8 cellular contexts compared by ENCODE assay signal in genomic region chr2:106581755-106582430, GRCh38.
A peak's percentile ranks its signal among the peaks of the same experiment; 100 is the strongest.
DNase-seq lines count a peak whose midpoint lies in the region; ATAC-seq and TF ChIP-seq lines count a peak whose summit lies in the region.

No MANE protein-coding gene starts in this region.

- H3K36me3 ChIP-seq in BLaER1 treated with 17β-estradiol and CSF1 and Interleukin-3, amounts not matched to agents 10 nM and 100 nM: no peaks in the 10 kb centered on the region
- no peaks in the 10 kb centered on the region for H3K36me3 ChIP-seq in OCI-LY7 (ENCODE audit: insufficient read depth, low read length)

- ATAC-seq in GM18873 (IDR thresholded peaks at IDR 0.05; ENCODE audit: low FRiP score, unreplicated experiment): peak; percentile 64
- peak; percentile 64 for ATAC-seq in HG03097 (IDR thresholded peaks at IDR 0.05; ENCODE audit: low FRiP score, unreplicated experiment)
- ATAC-seq in activated naive CD4-positive, alpha-beta T cell treated with anti-CD3 and anti-CD28 coated beads, Interleukin-2, amount 50 U/mL, for 72 hours: peak; percentile 93 to 95
- peak; percentile 86 for ATAC-seq in left ventricle myocardium superior
- peak; percentile 93 for ATAC-seq in sciatic nerve
- ATAC-seq in HG02840 (IDR thresholded peaks at IDR 0.05; ENCODE audit: low FRiP score, unreplicated experiment): no peak

- H2AFZ ChIP-seq in OCI-LY7 (ENCODE audit: low read length): peak overlapping the region; percentile 72; the same call in 1 of the 2 replicates

- H3K79me2 ChIP-seq in OCI-LY7 (ENCODE audit: insufficient read depth, low read depth, low read length): no peaks in the 10 kb centered on the region

- peaks cover 0 to 16% (median 10%) of the 10 kb centered on the region in 11 experiments; a peak in 15 of 22 replicates for H3K9me3 ChIP-seq in BLaER1 treated with 17β-estradiol and CSF1 and Interleukin-3, amounts not matched to agents 10 nM and 100 nM (replicated peaks in 1 of 11)
- H3K9me3 ChIP-seq in OCI-LY7 (ENCODE audit: low read length): no peaks in the 10 kb centered on the region

- H3K4me1 ChIP-seq in BLaER1 treated with 17β-estradiol and CSF1 and Interleukin-3, amounts not matched to agents 10 nM and 100 nM: peaks cover 14 to 30% (median 21%) of the 10 kb centered on the region in 10 experiments
- no peaks in the 10 kb centered on the region for H3K4me1 ChIP-seq in OCI-LY7 (ENCODE audit: insufficient read depth, low read length, poor library complexity, severe bottlenecking)

- peak overlapping the region in 1 of 2 donors; percentile 33 for H3K27ac Mint-ChIP-seq in activated naive CD4-positive, alpha-beta T cell treated with anti-CD3 and anti-CD28 coated beads, Interleukin-2, amount 50 U/mL, for 72 hours

- peak overlapping the region; percentile 87 to 99 (median 92) for H3K4me2 ChIP-seq in BLaER1 treated with 17β-estradiol and CSF1 and Interleukin-3, amounts not matched to agents 10 nM and 100 nM
- peak overlapping the region; percentile 79 for H3K4me2 ChIP-seq in OCI-LY7 (ENCODE audit: low read length)

- H3K27ac ChIP-seq in BLaER1 treated with 17β-estradiol and CSF1 and Interleukin-3, amounts not matched to agents 10 nM and 100 nM: peak overlapping the region in 1 of 11 experiments; percentile 41; a peak in 1 of 22 replicates
- no peak overlapping the region for H3K27ac ChIP-seq in OCI-LY7 (ENCODE audit: low read depth, low read length, poor library complexity, severe bottlenecking)

- H3K9ac ChIP-seq in BLaER1 treated with 17β-estradiol and CSF1 and Interleukin-3, amounts not matched to agents 10 nM and 100 nM: peak overlapping the region; percentile 11 to 69 (median 55); a peak in 18 of 22 replicates

- no peaks in the 10 kb centered on the region for H3K36me3 Mint-ChIP-seq in activated naive CD4-positive, alpha-beta T cell treated with anti-CD3 and anti-CD28 coated beads, Interleukin-2, amount 50 U/mL, for 72 hours

- peaks cover 0 to 22% (median 0%) of the 10 kb centered on the region in 11 experiments; a peak in 10 of 22 replicates for H3K27me3 ChIP-seq in BLaER1 treated with 17β-estradiol and CSF1 and Interleukin-3, amounts not matched to agents 10 nM and 100 nM

- TF ChIP-seq CTCF in OCI-LY7 (conservative IDR thresholded peaks at IDR 0.05; ENCODE audit: low read length): no peak

- H4K20me1 ChIP-seq in BLaER1 treated with 17β-estradiol and CSF1 and Interleukin-3, amounts not matched to agents 10 nM and 100 nM: no peaks in the 10 kb centered on the region
- H4K20me1 ChIP-seq in OCI-LY7 (ENCODE audit: insufficient read depth, low read length): no peaks in the 10 kb centered on the region

- POLR2A ChIA-PET in OCI-LY7 (lab: Charles Lee): no interaction called here

- no peaks in the 10 kb centered on the region for H3K9me3 Mint-ChIP-seq in activated naive CD4-positive, alpha-beta T cell treated with anti-CD3 and anti-CD28 coated beads, Interleukin-2, amount 50 U/mL, for 72 hours

- CTCF ChIA-PET in OCI-LY7 (lab: Charles Lee; ENCODE audit: unreplicated experiment): no interaction called here

- intact Hi-C loops in OCI-LY7 (cut with micrococcal nuclease; ENCODE audit: unreplicated experiment): no loop called here
- intact Hi-C loops in left ventricle myocardium superior (cut with micrococcal nuclease): loop anchor here (10.0 kb wide), 1 partner anchor 477 kb away; no protein-coding TSS in a partner anchor
- intact Hi-C loops in sciatic nerve (cut with DNase I): no loop called here

- no TSS peak for BruUV-seq in OCI-LY7 (replicated peaks; lab: Mats Ljungman, UMichigan)

- H3K4me3 ChIP-seq in BLaER1 treated with 17β-estradiol and CSF1 and Interleukin-3, amounts not matched to agents 10 nM and 100 nM: peak overlapping the region; percentile 53 to 71 (median 60)
- H3K4me3 ChIP-seq in OCI-LY7 (ENCODE audit: low read depth, low read length, poor library complexity, severe bottlenecking): peak overlapping the region; percentile 61

- DNase-seq in OCI-LY7 (ENCODE audit: low spot score): peak; percentile 34
- peak in 1 of 2 donors; percentile 60 for DNase-seq in activated naive CD4-positive, alpha-beta T cell treated with anti-CD3 and anti-CD28 coated beads, Interleukin-2, amount 50 U/mL, for 72 hours (ENCODE audit: low spot score in 2 of 2)
- DNase-seq in left ventricle myocardium superior: peak; percentile 71
- peak; percentile 69 for DNase-seq in sciatic nerve (ENCODE audit: low spot score)

- H3K9me2 ChIP-seq in OCI-LY7 (ENCODE audit: insufficient read depth, low read length): no peaks in the 10 kb centered on the region
